In genomic region chr11:116033931-116034553, GRCh38 we compare ENCODE assay signal across 1 cellular context.
TF ChIP-seq lines count a peak whose summit lies in the region.

No MANE protein-coding gene starts in this region.

TF ChIP-seq in GM23338, 12 proteins besides CTCF, POLR2A, EP300 and RAD21 (continued from another document):
- TF ChIP-seq STAT1 (IDR thresholded peaks at IDR 0.05; ENCODE audit: unreplicated experiment) (no peak), ZNF331 (CRISPR knock-in tag; IDR thresholded peaks at IDR 0.05; ENCODE audit: low read depth) (no peak), EZH2phosphoT487 (IDR thresholded peaks at IDR 0.05; ENCODE audit: unreplicated experiment) (no peak), NANOG (IDR thresholded peaks at IDR 0.05; ENCODE audit: borderline replicate concordance) (no peak), EZH2 (IDR thresholded peaks at IDR 0.05; ENCODE audit: low read depth, unreplicated experiment) (no peak), JUNB (IDR thresholded peaks at IDR 0.05; ENCODE audit: unreplicated experiment) (no peak), CREB1 (CRISPR knock-in tag; IDR thresholded peaks at IDR 0.05; ENCODE audit: low read depth) (no peak), ZNF114 (CRISPR knock-in tag; IDR thresholded peaks at IDR 0.05) (no peak)
- TF ChIP-seq, protein P1, sequence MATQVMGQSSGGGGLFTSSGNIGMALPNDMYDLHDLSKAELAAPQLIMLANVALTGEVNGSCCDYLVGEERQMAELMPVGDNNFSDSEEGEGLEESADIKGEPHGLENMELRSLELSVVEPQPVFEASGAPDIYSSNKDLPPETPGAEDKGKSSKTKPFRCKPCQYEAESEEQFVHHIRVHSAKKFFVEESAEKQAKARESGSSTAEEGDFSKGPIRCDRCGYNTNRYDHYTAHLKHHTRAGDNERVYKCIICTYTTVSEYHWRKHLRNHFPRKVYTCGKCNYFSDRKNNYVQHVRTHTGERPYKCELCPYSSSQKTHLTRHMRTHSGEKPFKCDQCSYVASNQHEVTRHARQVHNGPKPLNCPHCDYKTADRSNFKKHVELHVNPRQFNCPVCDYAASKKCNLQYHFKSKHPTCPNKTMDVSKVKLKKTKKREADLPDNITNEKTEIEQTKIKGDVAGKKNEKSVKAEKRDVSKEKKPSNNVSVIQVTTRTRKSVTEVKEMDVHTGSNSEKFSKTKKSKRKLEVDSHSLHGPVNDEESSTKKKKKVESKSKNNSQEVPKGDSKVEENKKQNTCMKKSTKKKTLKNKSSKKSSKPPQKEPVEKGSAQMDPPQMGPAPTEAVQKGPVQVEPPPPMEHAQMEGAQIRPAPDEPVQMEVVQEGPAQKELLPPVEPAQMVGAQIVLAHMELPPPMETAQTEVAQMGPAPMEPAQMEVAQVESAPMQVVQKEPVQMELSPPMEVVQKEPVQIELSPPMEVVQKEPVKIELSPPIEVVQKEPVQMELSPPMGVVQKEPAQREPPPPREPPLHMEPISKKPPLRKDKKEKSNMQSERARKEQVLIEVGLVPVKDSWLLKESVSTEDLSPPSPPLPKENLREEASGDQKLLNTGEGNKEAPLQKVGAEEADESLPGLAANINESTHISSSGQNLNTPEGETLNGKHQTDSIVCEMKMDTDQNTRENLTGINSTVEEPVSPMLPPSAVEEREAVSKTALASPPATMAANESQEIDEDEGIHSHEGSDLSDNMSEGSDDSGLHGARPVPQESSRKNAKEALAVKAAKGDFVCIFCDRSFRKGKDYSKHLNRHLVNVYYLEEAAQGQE (IDR thresholded peaks at IDR 0.05; ENCODE audit: unreplicated experiment): no peak
TF ChIP-seq in GM23338: peak in this region for 0.
